Comparison of ENCODE assay signal across 13 cellular contexts in the genomic region with DNA sequence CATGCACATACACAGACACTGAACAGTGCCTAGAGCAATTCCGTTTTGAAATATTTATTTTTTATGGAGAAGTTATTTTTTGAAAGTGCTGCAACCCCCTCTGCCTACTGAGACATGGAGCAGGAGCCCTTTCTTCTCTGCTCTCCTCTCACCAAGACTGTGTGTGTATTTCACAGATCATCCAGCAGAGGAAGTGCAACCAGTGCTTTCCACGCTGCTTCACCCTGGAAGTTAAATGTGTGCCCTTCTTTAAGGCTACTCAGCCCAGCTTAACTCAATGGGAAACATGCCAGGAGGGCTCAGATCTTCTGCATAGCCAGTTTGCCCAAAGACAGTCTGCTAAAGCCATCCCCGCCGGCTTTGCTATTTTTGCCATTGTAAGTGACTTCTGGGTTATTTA.
DNase-seq lines count a peak whose midpoint lies in the region; ATAC-seq and TF ChIP-seq lines count a peak whose summit lies in the region.
"Had no signal": no experiment of that assay in that cellular context is flagged by ENCODE, and none has a peak within 500 bp of the region (broad histone marks: within the 10 kb centered on the region; RNA-seq: fewer than 3 reads in every experiment).

No MANE protein-coding gene starts in this region.

- POLR2A ChIA-PET in activated CD4-positive, alpha-beta T cell treated with anti-CD3 and anti-CD28 coated beads, Interleukin-2, amount 10 ng/mL, durations not matched to agents 7 days and 5 days (lab: Charles Lee), result no interaction called here

- TF ChIP-seq POLR2A in tibial nerve (IDR thresholded peaks at IDR 0.05), result no peak

- no peak for TF ChIP-seq EP300 in tibial nerve (IDR thresholded peaks at IDR 0.05)

- H3K9me3 ChIP-seq in tibial nerve, result no peaks in the 10 kb centered on the region

- no peaks in the 10 kb centered on the region for H3K27me3 ChIP-seq in tibial nerve

- H3K4me1 ChIP-seq in tibial nerve, result peaks cover 0 to 18% (median 5%) of the 10 kb centered on the region in 4 donors

- H3K9me3 Mint-ChIP-seq in glutamatergic neuron (ENCODE audit: unreplicated experiment), result no peaks in the 10 kb centered on the region
- peaks cover 2% of the 10 kb centered on the region for H3K9me3 Mint-ChIP-seq in activated CD4-positive, alpha-beta T cell treated with anti-CD3 and anti-CD28 coated beads, Interleukin-2, amount 10 ng/mL, durations not matched to agents 7 days and 5 days

- H3K27ac ChIP-seq in tibial nerve, result peak overlapping the region in 2 of 4 donors; percentile 61 to 74

- no peaks in the 10 kb centered on the region for H3K4me1 Mint-ChIP-seq in glutamatergic neuron (ENCODE audit: low read depth, unreplicated experiment)
- no peaks in the 10 kb centered on the region for H3K4me1 Mint-ChIP-seq in activated CD4-positive, alpha-beta T cell treated with anti-CD3 and anti-CD28 coated beads, Interleukin-2, amount 10 ng/mL, durations not matched to agents 7 days and 5 days
- H3K4me1 Mint-ChIP-seq: activated CD8-positive, alpha-beta memory T cell treated with anti-CD3 and anti-CD28 coated beads, Interleukin-2, amount 10 ng/mL, durations not matched to agents 7 days and 5 days; central memory CD8-positive, alpha-beta T cell; immature natural killer cell had no signal

- TF ChIP-seq CTCF in glutamatergic neuron (IDR thresholded peaks at IDR 0.05; ENCODE audit: partially characterized antibody, unreplicated experiment) (peak; percentile 17), tibial nerve (IDR thresholded peaks at IDR 0.05) (peak in 3 of 5 experiments; percentile 10 to 16 (median 11))

- no peaks in the 10 kb centered on the region for H3K36me3 Mint-ChIP-seq in glutamatergic neuron (ENCODE audit: unreplicated experiment)
- H3K36me3 Mint-ChIP-seq in activated CD4-positive, alpha-beta T cell treated with anti-CD3 and anti-CD28 coated beads, Interleukin-2, amount 10 ng/mL, durations not matched to agents 7 days and 5 days (ENCODE audit: low read depth), result no peaks in the 10 kb centered on the region
- H3K36me3 Mint-ChIP-seq: activated CD8-positive, alpha-beta memory T cell treated with anti-CD3 and anti-CD28 coated beads, Interleukin-2, amount 10 ng/mL, durations not matched to agents 7 days and 5 days; immature natural killer cell had no signal

- no peaks in the 10 kb centered on the region for H3K36me3 ChIP-seq in tibial nerve

- WGBS in tibial nerve, 2 donors, result 50 to 56% methylated on average over 4 of the region's 4 CpGs

- no peak overlapping the region for H3K4me3 Mint-ChIP-seq in glutamatergic neuron (ENCODE audit: unreplicated experiment)
- H3K4me3 Mint-ChIP-seq in activated CD4-positive, alpha-beta T cell treated with anti-CD3 and anti-CD28 coated beads, Interleukin-2, amount 10 ng/mL, durations not matched to agents 7 days and 5 days, result no peak overlapping the region
- H3K4me3 Mint-ChIP-seq: activated CD8-positive, alpha-beta memory T cell treated with anti-CD3 and anti-CD28 coated beads, Interleukin-2, amount 10 ng/mL, durations not matched to agents 7 days and 5 days; central memory CD8-positive, alpha-beta T cell; immature natural killer cell had no signal

- CTCF ChIA-PET in activated CD4-positive, alpha-beta T cell treated with anti-CD3 and anti-CD28 coated beads, Interleukin-2, amount 10 ng/mL, durations not matched to agents 7 days and 5 days (lab: Charles Lee), result no interaction called here

- H3K27me3 Mint-ChIP-seq in glutamatergic neuron (ENCODE audit: unreplicated experiment), result no peaks in the 10 kb centered on the region
- no peaks in the 10 kb centered on the region for H3K27me3 Mint-ChIP-seq in activated CD4-positive, alpha-beta T cell treated with anti-CD3 and anti-CD28 coated beads, Interleukin-2, amount 10 ng/mL, durations not matched to agents 7 days and 5 days
- H3K27me3 Mint-ChIP-seq: activated CD8-positive, alpha-beta memory T cell treated with anti-CD3 and anti-CD28 coated beads, Interleukin-2, amount 10 ng/mL, durations not matched to agents 7 days and 5 days; central memory CD8-positive, alpha-beta T cell had no signal

- H3K27ac Mint-ChIP-seq in glutamatergic neuron (ENCODE audit: unreplicated experiment), result no peak overlapping the region
- H3K27ac Mint-ChIP-seq in activated CD4-positive, alpha-beta T cell treated with anti-CD3 and anti-CD28 coated beads, Interleukin-2, amount 10 ng/mL, durations not matched to agents 7 days and 5 days, result no peak overlapping the region
- H3K27ac Mint-ChIP-seq: activated CD8-positive, alpha-beta memory T cell treated with anti-CD3 and anti-CD28 coated beads, Interleukin-2, amount 10 ng/mL, durations not matched to agents 7 days and 5 days; immature natural killer cell had no signal

- DNase-seq in NCI-H748 (lab: John Stamatoyannopoulos, UW; ENCODE audit: unreplicated experiment) (peak; percentile 8), NCI-H748 treated with DMSO at 0.1 percent for 48 hours (lab: John Stamatoyannopoulos, UW) (no peak), glutamatergic neuron (no peak), tibial nerve (ENCODE audit: low spot score in 2 of 2) (no peak), NCI-H345 treated with DMSO at 0.1 percent for 48 hours (lab: John Stamatoyannopoulos, UW; ENCODE audit: unreplicated experiment) (no peak)
- no peak for DNase-seq in activated CD4-positive, alpha-beta T cell treated with anti-CD3 and anti-CD28 coated beads, Interleukin-2, amount 10 ng/mL, durations not matched to agents 7 days and 5 days
- DNase-seq: 8988T; activated CD8-positive, alpha-beta memory T cell treated with anti-CD3 and anti-CD28 coated beads, Interleukin-2, amount 10 ng/mL, durations not matched to agents 7 days and 5 days; immature natural killer cell; right cardiac atrium had no signal

- no peak overlapping the region for H3K4me3 ChIP-seq in tibial nerve

- ATAC-seq in SK-N-SH treated with all-trans-retinoic acid at 6 μM for 48 hours (peak; percentile 64), GM18511 (IDR thresholded peaks at IDR 0.05; ENCODE audit: unreplicated experiment) (no peak)
- ATAC-seq: activated CD8-positive, alpha-beta memory T cell treated with anti-CD3 and anti-CD28 coated beads, Interleukin-2, amount 10 ng/mL, durations not matched to agents 7 days and 5 days; right cardiac atrium had no signal

TF ChIP-seq in SK-N-SH treated with all-trans-retinoic acid at 6 μM for 48 hours, 23 proteins besides CTCF, POLR2A, EP300 and RAD21:
- TF ChIP-seq, protein P1, sequence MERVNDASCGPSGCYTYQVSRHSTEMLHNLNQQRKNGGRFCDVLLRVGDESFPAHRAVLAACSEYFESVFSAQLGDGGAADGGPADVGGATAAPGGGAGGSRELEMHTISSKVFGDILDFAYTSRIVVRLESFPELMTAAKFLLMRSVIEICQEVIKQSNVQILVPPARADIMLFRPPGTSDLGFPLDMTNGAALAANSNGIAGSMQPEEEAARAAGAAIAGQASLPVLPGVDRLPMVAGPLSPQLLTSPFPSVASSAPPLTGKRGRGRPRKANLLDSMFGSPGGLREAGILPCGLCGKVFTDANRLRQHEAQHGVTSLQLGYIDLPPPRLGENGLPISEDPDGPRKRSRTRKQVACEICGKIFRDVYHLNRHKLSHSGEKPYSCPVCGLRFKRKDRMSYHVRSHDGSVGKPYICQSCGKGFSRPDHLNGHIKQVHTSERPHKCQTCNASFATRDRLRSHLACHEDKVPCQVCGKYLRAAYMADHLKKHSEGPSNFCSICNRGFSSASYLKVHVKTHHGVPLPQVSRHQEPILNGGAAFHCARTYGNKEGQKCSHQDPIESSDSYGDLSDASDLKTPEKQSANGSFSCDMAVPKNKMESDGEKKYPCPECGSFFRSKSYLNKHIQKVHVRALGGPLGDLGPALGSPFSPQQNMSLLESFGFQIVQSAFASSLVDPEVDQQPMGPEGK (CRISPR knock-in tag; IDR thresholded peaks at IDR 0.05; ENCODE audit: borderline replicate concordance), result no peak
- TF ChIP-seq, protein P2, sequence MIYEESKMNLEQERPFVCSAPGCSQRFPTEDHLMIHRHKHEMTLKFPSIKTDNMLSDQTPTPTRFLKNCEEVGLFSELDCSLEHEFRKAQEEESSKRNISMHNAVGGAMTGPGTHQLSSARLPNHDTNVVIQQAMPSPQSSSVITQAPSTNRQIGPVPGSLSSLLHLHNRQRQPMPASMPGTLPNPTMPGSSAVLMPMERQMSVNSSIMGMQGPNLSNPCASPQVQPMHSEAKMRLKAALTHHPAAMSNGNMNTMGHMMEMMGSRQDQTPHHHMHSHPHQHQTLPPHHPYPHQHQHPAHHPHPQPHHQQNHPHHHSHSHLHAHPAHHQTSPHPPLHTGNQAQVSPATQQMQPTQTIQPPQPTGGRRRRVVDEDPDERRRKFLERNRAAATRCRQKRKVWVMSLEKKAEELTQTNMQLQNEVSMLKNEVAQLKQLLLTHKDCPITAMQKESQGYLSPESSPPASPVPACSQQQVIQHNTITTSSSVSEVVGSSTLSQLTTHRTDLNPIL (CRISPR knock-in tag; IDR thresholded peaks at IDR 0.05; ENCODE audit: low read depth), result no peak
- no peak for TF ChIP-seq ZFP30 (CRISPR knock-in tag; IDR thresholded peaks at IDR 0.05)
- no peak for TF ChIP-seq OSR1 (CRISPR knock-in tag; IDR thresholded peaks at IDR 0.05)
- TF ChIP-seq TOX (CRISPR knock-in tag; IDR thresholded peaks at IDR 0.05; ENCODE audit: borderline replicate concordance), result no peak
- TF ChIP-seq CSDC2 (CRISPR knock-in tag; IDR thresholded peaks at IDR 0.05), result no peak
- TF ChIP-seq PPARA (CRISPR knock-in tag; IDR thresholded peaks at IDR 0.05; ENCODE audit: borderline replicate concordance), result no peak
- TF ChIP-seq ZC3H10 (CRISPR knock-in tag; IDR thresholded peaks at IDR 0.05), result no peak
- no peak for TF ChIP-seq RARB (CRISPR knock-in tag; IDR thresholded peaks at IDR 0.05)
- TF ChIP-seq SNAI2 (CRISPR knock-in tag; IDR thresholded peaks at IDR 0.05), result no peak
- TF ChIP-seq ZFP3 (CRISPR knock-in tag; IDR thresholded peaks at IDR 0.05), result no peak
- no peak for TF ChIP-seq GLIS3 (CRISPR knock-in tag; IDR thresholded peaks at IDR 0.05)
TF ChIP-seq in SK-N-SH treated with all-trans-retinoic acid at 6 μM for 48 hours: peak in this region for 0.
